Comparison of ENCODE assay signal across 15 cellular contexts in genomic region chr11:79520086-79520485, GRCh38.
DNase-seq lines count a peak whose midpoint lies in the region; ATAC-seq and TF ChIP-seq lines count a peak whose summit lies in the region.
"Had no signal": no experiment of that assay in that cellular context is flagged by ENCODE, and none has a peak within 500 bp of the region (broad histone marks: within the 10 kb centered on the region; RNA-seq: fewer than 3 reads in every experiment).

No MANE protein-coding gene starts in this region.

- no peak overlapping the region for H4K91ac ChIP-seq in neuronal stem cell (ENCODE audit: low read depth, low read length, poor library complexity)

- WGBS in neuronal stem cell (ENCODE audit: extremely low coverage in 2 of 2, insufficient read length in 2 of 2, insufficient replicate concordance in 1 of 2), 2 donors: no CpG with 5 or more reads among the region's 5 CpGs

- H3K9me3 ChIP-seq in neuronal stem cell (replicated peaks in 1 of 2; ENCODE audit: control insufficient read depth in 2 of 2, insufficient read depth in 1 of 2, low read depth in 1 of 2, low read length in 2 of 2): no peaks in the 10 kb centered on the region
- no peaks in the 10 kb centered on the region for H3K9me3 ChIP-seq in vagina

- H2BK15ac ChIP-seq in neuronal stem cell (ENCODE audit: low read length): no peak overlapping the region

- H3K27ac ChIP-seq in epithelial cell of prostate (no peak overlapping the region), neuronal stem cell (replicated peaks; ENCODE audit: low read length) (no peak overlapping the region), vagina (no peak overlapping the region), RWPE1 (no peak overlapping the region)
- H3K27ac ChIP-seq: BLaER1 treated with 17β-estradiol and CSF1 and Interleukin-3, amounts not matched to agents 10 nM and 100 nM had no signal

- H3K27me3 ChIP-seq in neuronal stem cell (ENCODE audit: control insufficient read depth in 3 of 3, insufficient read depth in 3 of 3, low read depth in 1 of 3, low read length in 3 of 3): peaks cover 0 to 1% (median 0%) of the 10 kb centered on the region in 3 experiments
- H3K27me3 ChIP-seq in vagina: no peaks in the 10 kb centered on the region
- H3K27me3 ChIP-seq: BLaER1 treated with 17β-estradiol and CSF1 and Interleukin-3, amounts not matched to agents 10 nM and 100 nM had no signal

- POLR2A ChIA-PET in RWPE1 (lab: Yijun Ruan, JAX; ENCODE audit: low non-redundant PET): no interaction called here

- no peak overlapping the region for H3K18ac ChIP-seq in neuronal stem cell (ENCODE audit: low read length)

- no peak for ATAC-seq in GM21723 (IDR thresholded peaks at IDR 0.05; ENCODE audit: unreplicated experiment)
- ATAC-seq: HepG2 had no signal

- no peak overlapping the region for H2BK12ac ChIP-seq in neuronal stem cell (ENCODE audit: low read length)

- H3K4me3 ChIP-seq in neuronal stem cell (ENCODE audit: low read length in 2 of 2) (no peak overlapping the region), vagina (no peak overlapping the region)
- H3K4me3 ChIP-seq: BLaER1 treated with 17β-estradiol and CSF1 and Interleukin-3, amounts not matched to agents 10 nM and 100 nM had no signal

- H4K8ac ChIP-seq in neuronal stem cell (ENCODE audit: low read depth, low read length): no peak overlapping the region

- H3K14ac ChIP-seq in neuronal stem cell (ENCODE audit: low read length): peak overlapping the region; percentile 40

- CTCF ChIA-PET in RWPE1 (lab: Yijun Ruan, JAX): interaction anchor here (0.6 kb wide), 1 partner anchor 177 kb away, joined by 3 read pairs; no protein-coding TSS in a partner anchor

- H2AK5ac ChIP-seq in neuronal stem cell (ENCODE audit: low read depth, low read length): no peak overlapping the region

- H3K23ac ChIP-seq in neuronal stem cell (ENCODE audit: low read depth, low read length, poor library complexity): no peak overlapping the region

- no peak overlapping the region for H2BK5ac ChIP-seq in neuronal stem cell (ENCODE audit: low read length)

- H3K4ac ChIP-seq in neuronal stem cell (ENCODE audit: low read length): no peak overlapping the region

- H3K36me3 ChIP-seq in neuronal stem cell (replicated peaks in 1 of 2; ENCODE audit: control insufficient read depth in 2 of 2, insufficient read depth in 2 of 2, low read length in 2 of 2) (no peaks in the 10 kb centered on the region), vagina (no peaks in the 10 kb centered on the region)
- H3K36me3 ChIP-seq: BLaER1 treated with 17β-estradiol and CSF1 and Interleukin-3, amounts not matched to agents 10 nM and 100 nM had no signal

- peaks cover 5 to 6% of the 10 kb centered on the region in 2 donors for H3K4me1 ChIP-seq in neuronal stem cell (ENCODE audit: control insufficient read depth in 2 of 2, insufficient read depth in 1 of 2, low read depth in 1 of 2, low read length in 2 of 2)
- H3K4me1 ChIP-seq in vagina: no peaks in the 10 kb centered on the region
- H3K4me1 ChIP-seq: BLaER1 treated with 17β-estradiol and CSF1 and Interleukin-3, amounts not matched to agents 10 nM and 100 nM had no signal

- TF ChIP-seq CTCF in vagina (IDR thresholded peaks at IDR 0.05) (no peak), RWPE1 (conservative IDR thresholded peaks at IDR 0.05; ENCODE audit: low read depth) (no peak)

- no peak for TF ChIP-seq POLR2A in vagina (IDR thresholded peaks at IDR 0.05)

- no peak overlapping the region for H3K4me2 ChIP-seq in neuronal stem cell (ENCODE audit: insufficient read depth, low read length, poor library complexity, severe bottlenecking)
- H3K4me2 ChIP-seq: BLaER1 treated with 17β-estradiol and CSF1 and Interleukin-3, amounts not matched to agents 10 nM and 100 nM had no signal

- DNase-seq in DMS53 (lab: John Stamatoyannopoulos, UW) (peak; percentile 59), HT-29 (ENCODE audit: low spot score) (peak; percentile 2), epithelial cell of prostate (ENCODE audit: low read depth, low spot score) (peak; percentile 14), neuronal stem cell (ENCODE audit: low spot score) (no peak), NCI-H1417 treated with DMSO at 0.1 percent for 48 hours (lab: John Stamatoyannopoulos, UW) (no peak), vagina (ENCODE audit: extremely low spot score in 2 of 2) (no peak), RWPE1 (ENCODE audit: low spot score) (no peak)
- DNase-seq: ACHN; CD4-positive, CD25-positive, alpha-beta regulatory T cell; DMS79; GOT3; H9 had no signal

- intact Hi-C loops in vagina (cut with DNase I): no loop called here

- H2AFZ ChIP-seq in neuronal stem cell (ENCODE audit: low read length): no peak overlapping the region

- H2BK120ac ChIP-seq in neuronal stem cell (ENCODE audit: low read depth, low read length): no peak overlapping the region

- no peaks in the 10 kb centered on the region for H3K79me1 ChIP-seq in neuronal stem cell (ENCODE audit: low read depth, low read length)

- H3K9ac ChIP-seq in neuronal stem cell (ENCODE audit: low read depth, low read length, poor library complexity): no peak overlapping the region
- H3K9ac ChIP-seq: BLaER1 treated with 17β-estradiol and CSF1 and Interleukin-3, amounts not matched to agents 10 nM and 100 nM had no signal

Comparison
In these comparisons a context has a peak if more than half of its experiments do, and no peak if none do; other contexts are left out.
1. DNase-seq: peak in DMS53 (single experiment), HT-29 (single experiment) and epithelial cell of prostate (single experiment); none in neuronal stem cell (single experiment), NCI-H1417 treated with DMSO at 0.1 percent for 48 hours (single experiment), vagina (0 of 2) and RWPE1 (single experiment).